In genomic region chr9:108271646-108272349, GRCh38 we compare ENCODE assay signal across 8 cellular contexts.
A peak's percentile ranks its signal among the peaks of the same experiment; 100 is the strongest.
DNase-seq lines count a peak whose midpoint lies in the region; ATAC-seq and TF ChIP-seq lines count a peak whose summit lies in the region.

No MANE protein-coding gene starts in this region.

- peaks cover 43% of the 10 kb centered on the region for H3K4me1 Mint-ChIP-seq in type B pancreatic cell (ENCODE audit: unreplicated experiment)

- H3K4me1 ChIP-seq in BE2C = peaks cover 12% of the 10 kb centered on the region

- H3K27me3 ChIP-seq in BE2C = no peaks in the 10 kb centered on the region

- H3K27me3 Mint-ChIP-seq in type B pancreatic cell = no peaks in the 10 kb centered on the region

- H3K9me3 ChIP-seq in BE2C = 0 out of 2 replicates have a peak, but pooled peaks cover 2% of the 10 kb centered on the region

- no peak for TF ChIP-seq CTCF in type B pancreatic cell (conservative IDR thresholded peaks at IDR 0.05)
- TF ChIP-seq CTCF in BE2C (IDR thresholded peaks at IDR 0.05; ENCODE audit: low read depth, low read length) = no peak

- ATAC-seq in GM18502 (IDR thresholded peaks at IDR 0.05; ENCODE audit: poor library complexity, unreplicated experiment) (peak; percentile 44), HG03378 (IDR thresholded peaks at IDR 0.05; ENCODE audit: unreplicated experiment) (no peak), HG03045 (IDR thresholded peaks at IDR 0.05; ENCODE audit: unreplicated experiment) (no peak)

- no peaks in the 10 kb centered on the region for H3K36me3 ChIP-seq in BE2C

- H3K27ac Mint-ChIP-seq in type B pancreatic cell = peak overlapping the region; percentile 97

- peak overlapping the region; percentile 81 for H3K4me3 Mint-ChIP-seq in type B pancreatic cell

- peaks cover 16% of the 10 kb centered on the region for H3K9me3 Mint-ChIP-seq in type B pancreatic cell

- DNase-seq in NCI-H1417 (lab: John Stamatoyannopoulos, UW) = peak; percentile 48 to 100 (median 93)
- peak; percentile 47 for DNase-seq in amniotic stem cell (lab: John Stamatoyannopoulos, UW)
- DNase-seq in islet precursor cell = peak; percentile 59
- DNase-seq in type B pancreatic cell (ENCODE audit: extremely low spot score, unreplicated experiment) = no peak
- no peak for DNase-seq in BE2C

- H3K36me3 Mint-ChIP-seq in type B pancreatic cell = peaks cover 4% of the 10 kb centered on the region

- H3K4me3 ChIP-seq in BE2C (ENCODE audit: low read depth, low read length) = no peak overlapping the region

Comparison
In these comparisons a context has a peak if more than half of its experiments do, and no peak if none do; other contexts are left out.
1. DNase-seq: peak in NCI-H1417 (3 of 3), amniotic stem cell (single experiment) and islet precursor cell (single experiment); none in type B pancreatic cell (single experiment) and BE2C (single experiment).